Comparison of ENCODE assay signal across 13 cellular contexts in the genomic region with DNA sequence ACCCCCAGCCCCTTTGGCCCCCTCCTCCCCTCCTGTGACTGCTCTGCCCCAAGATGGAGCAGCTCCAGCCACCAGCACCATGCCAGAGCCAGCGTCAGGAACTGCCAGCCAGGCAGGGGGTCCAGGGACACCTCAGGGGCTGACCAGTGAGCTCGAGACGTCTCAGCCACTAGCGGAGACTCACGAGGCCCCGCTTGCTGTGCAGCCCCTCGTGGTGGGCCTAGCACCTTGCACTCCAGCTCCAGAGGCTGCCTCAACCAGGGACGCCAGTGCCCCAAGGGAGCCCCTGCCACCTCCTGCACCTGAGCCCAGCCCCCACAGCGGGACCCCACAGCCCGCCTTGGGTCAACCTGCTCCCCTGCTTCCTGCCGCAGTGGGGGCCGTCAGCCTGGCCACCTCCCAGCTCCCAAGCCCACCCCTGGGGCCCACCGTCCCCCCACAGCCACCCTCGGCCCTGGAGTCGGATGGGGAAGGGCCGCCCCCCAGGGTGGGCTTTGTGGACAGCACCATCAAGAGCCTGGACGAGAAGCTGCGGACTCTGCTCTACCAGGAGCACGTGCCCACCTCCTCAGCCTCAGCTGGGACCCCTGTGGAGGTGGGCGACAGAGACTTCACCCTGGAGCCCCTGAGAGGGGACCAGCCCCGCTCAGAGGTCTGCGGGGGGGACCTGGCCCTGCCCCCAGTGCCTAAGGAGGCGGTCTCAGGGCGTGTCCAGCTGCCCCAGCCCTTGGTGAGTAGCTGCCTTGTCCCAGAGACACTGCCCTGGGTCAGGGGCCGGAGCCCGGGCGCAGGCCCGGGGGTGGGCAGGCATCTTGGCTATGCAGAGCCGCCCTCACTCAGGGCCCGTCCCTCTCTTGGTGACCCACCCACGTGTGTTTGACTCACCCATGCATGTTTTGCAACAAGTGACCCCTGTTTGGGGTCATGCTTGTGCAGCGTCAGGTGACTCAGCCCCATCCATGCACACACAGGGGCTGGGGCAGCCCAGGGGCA.
A peak's percentile ranks its signal among the peaks of the same experiment; 100 is the strongest.
DNase-seq lines count a peak whose midpoint lies in the region; ATAC-seq, FAIRE-seq and TF ChIP-seq lines count a peak whose summit lies in the region.
"Had no signal": no experiment of that assay in that cellular context is flagged by ENCODE, and none has a peak within 500 bp of the region (broad histone marks: within the 10 kb centered on the region; RNA-seq: fewer than 3 reads in every experiment).

No MANE protein-coding gene starts in this region.

- no peak overlapping the region for H3K27ac Mint-ChIP-seq in activated T-cell treated with anti-CD3 and anti-CD28 coated beads, Interleukin-2, amount 50 U/mL, for 24 hours
- H3K27ac Mint-ChIP-seq in astrocyte (ENCODE audit: unreplicated experiment): no peak overlapping the region
- H3K27ac Mint-ChIP-seq: activated CD8-positive, alpha-beta T cell treated with anti-CD3 and anti-CD28 coated beads, Interleukin-2, amount 10 ng/mL, durations not matched to agents 7 days and 5 days had no signal

- H3K4me3 Mint-ChIP-seq in activated T-cell treated with anti-CD3 and anti-CD28 coated beads, Interleukin-2, amount 50 U/mL, for 24 hours: no peak overlapping the region
- no peak overlapping the region for H3K4me3 Mint-ChIP-seq in activated T-cell treated with anti-CD3 and anti-CD28 coated beads, Interleukin-2, amount 50 U/mL, for 4 hours
- no peak overlapping the region for H3K4me3 Mint-ChIP-seq in astrocyte (ENCODE audit: unreplicated experiment)
- H3K4me3 Mint-ChIP-seq: activated CD8-positive, alpha-beta T cell treated with anti-CD3 and anti-CD28 coated beads, Interleukin-2, amount 10 ng/mL, durations not matched to agents 7 days and 5 days had no signal

- no peak overlapping the region for H3K4me2 ChIP-seq in astrocyte (ENCODE audit: low read length)

- H3K27me3 ChIP-seq in astrocyte (ENCODE audit: insufficient read depth, low read length): no peaks in the 10 kb centered on the region
- H3K27me3 ChIP-seq in upper lobe of right lung: peaks cover 5% of the 10 kb centered on the region
- H3K27me3 ChIP-seq: ascending aorta, right lobe of liver had no signal

- no peaks in the 10 kb centered on the region for H3K9me3 ChIP-seq in astrocyte (ENCODE audit: insufficient read depth, low read depth, low read length)
- no peaks in the 10 kb centered on the region for H3K9me3 ChIP-seq in upper lobe of right lung
- H3K9me3 ChIP-seq: ascending aorta, right lobe of liver had no signal

- TF ChIP-seq CTCF in astrocyte (IDR thresholded peaks at IDR 0.05; ENCODE audit: insufficient read depth, low read depth, low read length): no peak
- TF ChIP-seq CTCF in upper lobe of right lung (IDR thresholded peaks at IDR 0.05): no peak

- ATAC-seq in activated T-cell treated with anti-CD3 and anti-CD28 coated beads, Interleukin-2, amount 50 U/mL, for 4 hours: no peak
- peak; percentile 12 for ATAC-seq in upper lobe of right lung
- ATAC-seq in HG02970 (IDR thresholded peaks at IDR 0.05; ENCODE audit: low FRiP score, unreplicated experiment): no peak
- ATAC-seq: activated CD8-positive, alpha-beta T cell treated with anti-CD3 and anti-CD28 coated beads, Interleukin-2, amount 10 ng/mL, durations not matched to agents 7 days and 5 days; foreskin keratinocyte had no signal

- H3K27ac ChIP-seq in astrocyte (ENCODE audit: low read depth, low read length) (no peak overlapping the region), upper lobe of right lung (no peak overlapping the region)
- H3K27ac ChIP-seq: ascending aorta, foreskin keratinocyte, right lobe of liver had no signal

- H3K4me1 ChIP-seq in astrocyte (ENCODE audit: insufficient read depth, low read length) (peaks cover 3% of the 10 kb centered on the region), upper lobe of right lung (no peaks in the 10 kb centered on the region)
- H3K4me1 ChIP-seq: ascending aorta, foreskin keratinocyte, right lobe of liver had no signal

- H3K9me3 Mint-ChIP-seq in activated T-cell treated with anti-CD3 and anti-CD28 coated beads, Interleukin-2, amount 50 U/mL, for 24 hours: no peaks in the 10 kb centered on the region
- peaks cover 1% of the 10 kb centered on the region for H3K9me3 Mint-ChIP-seq in activated T-cell treated with anti-CD3 and anti-CD28 coated beads, Interleukin-2, amount 50 U/mL, for 4 hours
- peaks cover 1% of the 10 kb centered on the region for H3K9me3 Mint-ChIP-seq in astrocyte (ENCODE audit: unreplicated experiment)

- no peak for TF ChIP-seq POLR2A in GM12891 (IDR thresholded peaks at IDR 0.05; ENCODE audit: low read depth, low read length)

- H3K36me3 ChIP-seq in astrocyte (ENCODE audit: insufficient read depth, low read length) (no peaks in the 10 kb centered on the region), upper lobe of right lung (no peaks in the 10 kb centered on the region)
- H3K36me3 ChIP-seq: ascending aorta, right lobe of liver had no signal

- H4K20me1 ChIP-seq in astrocyte (ENCODE audit: insufficient read depth, low read length): no peaks in the 10 kb centered on the region

- no peak overlapping the region for H2AFZ ChIP-seq in astrocyte (ENCODE audit: low read depth, low read length)

- no peak overlapping the region for H3K9ac ChIP-seq in astrocyte (ENCODE audit: low read length)

- FAIRE-seq in astrocyte (lab: Jason Lieb, UNC) (no peak), GM12891 (lab: Jason Lieb, UNC) (no peak)

- H3K4me1 Mint-ChIP-seq in activated T-cell treated with anti-CD3 and anti-CD28 coated beads, Interleukin-2, amount 50 U/mL, for 24 hours (ENCODE audit: low read depth): peaks cover 2% of the 10 kb centered on the region
- peaks cover 2% of the 10 kb centered on the region for H3K4me1 Mint-ChIP-seq in activated T-cell treated with anti-CD3 and anti-CD28 coated beads, Interleukin-2, amount 50 U/mL, for 4 hours (ENCODE audit: low read depth)
- peaks cover 2% of the 10 kb centered on the region for H3K4me1 Mint-ChIP-seq in astrocyte (ENCODE audit: low read depth, unreplicated experiment)

- H3K79me2 ChIP-seq in astrocyte (ENCODE audit: insufficient read depth, low read length): no peaks in the 10 kb centered on the region

- intact Hi-C loops in upper lobe of right lung (cut with DNase I): no loop called here

- DNase-seq in activated T-cell treated with anti-CD3 and anti-CD28 coated beads, Interleukin-2, amount 50 U/mL, for 24 hours: peak; percentile 24
- DNase-seq in activated T-cell treated with anti-CD3 and anti-CD28 coated beads, Interleukin-2, amount 50 U/mL, for 4 hours: no peak
- DNase-seq in astrocyte (ENCODE audit: low read depth) (peak; percentile 23), islet precursor cell (peak; percentile 78), upper lobe of right lung (peak; percentile 61), GM12891 (ENCODE audit: insufficient read length, low spot score) (no peak), NCI-H2107 (lab: John Stamatoyannopoulos, UW) (no peak)
- DNase-seq: activated CD8-positive, alpha-beta T cell treated with anti-CD3 and anti-CD28 coated beads, Interleukin-2, amount 10 ng/mL, durations not matched to agents 7 days and 5 days; foreskin keratinocyte; NCI-H345 had no signal

- H3K36me3 Mint-ChIP-seq in activated T-cell treated with anti-CD3 and anti-CD28 coated beads, Interleukin-2, amount 50 U/mL, for 24 hours (ENCODE audit: low read depth): no peaks in the 10 kb centered on the region
- H3K36me3 Mint-ChIP-seq in activated T-cell treated with anti-CD3 and anti-CD28 coated beads, Interleukin-2, amount 50 U/mL, for 4 hours (ENCODE audit: insufficient read depth): no peaks in the 10 kb centered on the region
- no peaks in the 10 kb centered on the region for H3K36me3 Mint-ChIP-seq in astrocyte (ENCODE audit: low read depth, unreplicated experiment)

- peaks cover 3% of the 10 kb centered on the region for H3K27me3 Mint-ChIP-seq in activated T-cell treated with anti-CD3 and anti-CD28 coated beads, Interleukin-2, amount 50 U/mL, for 24 hours
- H3K27me3 Mint-ChIP-seq in activated T-cell treated with anti-CD3 and anti-CD28 coated beads, Interleukin-2, amount 50 U/mL, for 4 hours (ENCODE audit: low read depth): peaks cover 12% of the 10 kb centered on the region
- peaks cover 37% of the 10 kb centered on the region for H3K27me3 Mint-ChIP-seq in astrocyte (ENCODE audit: low read depth, unreplicated experiment)

- H3K4me3 ChIP-seq in astrocyte (ENCODE audit: insufficient read depth, low read depth, low read length) (no peak overlapping the region), upper lobe of right lung (no peak overlapping the region)
- H3K4me3 ChIP-seq: ascending aorta, right lobe of liver had no signal

TF ChIP-seq in GM12891, 5 proteins besides CTCF, POLR2A, EP300 and RAD21:
- TF ChIP-seq TAF1 (IDR thresholded peaks at IDR 0.05; ENCODE audit: low read depth, low read length) (no peak), PAX5 (IDR thresholded peaks at IDR 0.05; ENCODE audit: insufficient read depth, low read length, severe bottlenecking) (no peak), POU2F2 (IDR thresholded peaks at IDR 0.05; ENCODE audit: low read depth, low read length) (no peak), SPI1 (IDR thresholded peaks at IDR 0.05; ENCODE audit: low read depth, low read length) (no peak), POLR2AphosphoS5 (IDR thresholded peaks at IDR 0.05; ENCODE audit: low read depth, low read length) (no peak)

Comparison
In these comparisons a context has a peak if more than half of its experiments do, and no peak if none do; other contexts are left out.
1. DNase-seq: peak in activated T-cell treated with anti-CD3 and anti-CD28 coated beads, Interleukin-2, amount 50 U/mL, for 24 hours (single experiment), astrocyte (single experiment), islet precursor cell (single experiment) and upper lobe of right lung (single experiment); none in activated T-cell treated with anti-CD3 and anti-CD28 coated beads, Interleukin-2, amount 50 U/mL, for 4 hours (single experiment), GM12891 (single experiment) and NCI-H2107 (single experiment).